21 cellular contexts compared by ENCODE assay signal in the genomic region with DNA sequence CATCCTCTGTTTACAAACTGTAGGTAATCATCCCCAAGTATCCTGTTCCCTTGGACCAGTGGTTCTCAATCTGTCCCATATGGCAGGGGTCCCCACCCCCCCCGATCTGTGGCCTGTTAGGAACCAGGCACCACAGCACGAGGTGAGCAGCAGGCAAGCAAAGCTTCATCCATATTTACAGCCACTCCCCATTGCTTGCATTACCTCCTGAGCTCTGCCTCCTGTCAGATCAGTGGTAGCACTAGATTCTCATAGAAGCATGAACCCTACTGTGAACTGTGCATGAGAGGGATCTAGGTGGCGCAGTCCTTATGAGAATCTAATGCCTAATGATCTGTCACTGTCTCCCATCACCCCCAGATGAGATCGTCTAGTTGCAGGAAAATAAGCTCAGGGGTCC.
"Had no signal": no experiment of that assay in that cellular context is flagged by ENCODE, and none has a peak within 500 bp of the region (broad histone marks: within the 10 kb centered on the region; RNA-seq: fewer than 3 reads in every experiment).

No MANE protein-coding gene starts in this region.

- ATAC-seq: activated T-cell treated with anti-CD3 and anti-CD28 coated beads, Interleukin-2, amount 50 U/mL, for 4 hours; Panc1 had no signal

- H3K4me1 ChIP-seq: SJCRH30 had no signal

- H3K4me2 ChIP-seq: SK-N-SH had no signal

- H3K4me3 ChIP-seq: SJCRH30 had no signal

- H3K9ac ChIP-seq: SK-N-SH had no signal

- FAIRE-seq: astrocyte had no signal

- DNase-seq: activated CD4-positive, alpha-beta memory T cell treated with anti-CD3 and anti-CD28 coated beads for 36 hours; activated CD4-positive, alpha-beta T cell treated with anti-CD3 and anti-CD28 coated beads, Interleukin-2, amount 10 ng/mL, durations not matched to agents 7 days and 5 days; activated CD4-positive, CD25-positive, alpha-beta regulatory T cell; activated CD8-positive, alpha-beta memory T cell treated with anti-CD3 and anti-CD28 coated beads for 24 hours; activated gamma-delta T cell; activated naive CD4-positive, alpha-beta T cell treated with anti-CD3 and anti-CD28 coated beads for 36 hours; activated T-cell treated with anti-CD3 and anti-CD28 coated beads, Interleukin-2, amount 50 U/mL, for 4 hours; amygdala; NCI-H1048; NCI-H1930; NCI-H345; NCI-H510A; NCI-H526 treated with DMSO at 0.1 percent for 48 hours; Right ventricle myocardium superior; SJCRH30; SK-N-SH; T-helper 1 cell had no signal

- H3K9me3 ChIP-seq: SJCRH30, SK-N-SH had no signal

- H3K27ac ChIP-seq: RWPE1, SJCRH30, VCaP had no signal

- H3K36me3 ChIP-seq: SJCRH30 had no signal

- H3K27me3 ChIP-seq: SJCRH30 had no signal
